In genomic region chr14:51806026-51806590, GRCh38 we compare ENCODE assay signal across 20 cellular contexts. TPM values are rescaled to one million over a fixed set of nuclear protein-coding genes. Genes with fewer than 3 reads are reported as not detected.
DNase-seq lines count a peak whose midpoint lies in the region; TF ChIP-seq lines count a peak whose summit lies in the region.
"Had no signal": no experiment of that assay in that cellular context is flagged by ENCODE, and none has a peak within 500 bp of the region (broad histone marks: within the 10 kb centered on the region; RNA-seq: fewer than 3 reads in every experiment).

No MANE protein-coding gene starts in this region.

- H3K79me2 ChIP-seq in MM.1S (ENCODE audit: low read length), result no peaks in the 10 kb centered on the region

- H3K4me3 ChIP-seq in WERI-Rb-1 (ENCODE audit: low read depth, low read length), result no peak overlapping the region
- H3K4me3 ChIP-seq in MM.1S (ENCODE audit: low read length), result no peak overlapping the region

- TF ChIP-seq CTCF in WERI-Rb-1 (IDR thresholded peaks at IDR 0.05; ENCODE audit: low read depth, low read length), result no peak
- no peak for TF ChIP-seq CTCF in MM.1S (IDR thresholded peaks at IDR 0.05; ENCODE audit: low read length)

- H3K4me2 ChIP-seq in MM.1S (ENCODE audit: low read depth, low read length), result no peak overlapping the region
- H3K4me2 ChIP-seq: KMS-11 had no signal

- H3K4me1 ChIP-seq in MM.1S (ENCODE audit: low read length), result no peaks in the 10 kb centered on the region

- no peaks in the 10 kb centered on the region for H4K20me1 ChIP-seq in MM.1S (ENCODE audit: insufficient read depth, low read length)

- H3K9me3 ChIP-seq in WERI-Rb-1 (ENCODE audit: severe bottlenecking) (peaks cover 3% of the 10 kb centered on the region), MM.1S (replicated peaks; ENCODE audit: insufficient read depth, low read length) (no peaks in the 10 kb centered on the region)

- H3K27me3 ChIP-seq in WERI-Rb-1 (ENCODE audit: insufficient read depth, low read depth, severe bottlenecking) (no peaks in the 10 kb centered on the region), MM.1S (replicated peaks; ENCODE audit: insufficient read depth, low read length) (no peaks in the 10 kb centered on the region)

- no peaks in the 10 kb centered on the region for H3F3A ChIP-seq in MM.1S (ENCODE audit: insufficient read depth, low read length)

- H2AFZ ChIP-seq in MM.1S (ENCODE audit: low read length), result no peak overlapping the region

- no peak overlapping the region for H3K9ac ChIP-seq in MM.1S (ENCODE audit: low read length)
- H3K9ac ChIP-seq: KMS-11 had no signal

- H3K36me3 ChIP-seq in WERI-Rb-1 (no peaks in the 10 kb centered on the region), MM.1S (replicated peaks; ENCODE audit: insufficient read depth, low read length) (no peaks in the 10 kb centered on the region)

- peak; percentile 31 for DNase-seq in DMS 273 (lab: John Stamatoyannopoulos, UW; ENCODE audit: unreplicated experiment)
- no peak for DNase-seq in DMS 273 treated with DMSO at 0.1 percent for 48 hours (lab: John Stamatoyannopoulos, UW)
- peak; percentile 68 for DNase-seq in WERI-Rb-1
- peak; percentile 93 for DNase-seq in left kidney (ENCODE audit: low read depth, low spot score)
- DNase-seq in activated CD8-positive, alpha-beta memory T cell treated with anti-CD3 and anti-CD28 coated beads, Interleukin-2, amount 50 U/mL, for 4 hours, result no peak
- DNase-seq in stimulated activated CD4-positive, alpha-beta T cell treated with anti-CD3 and anti-CD28 coated beads, Interleukin-15, amount 100 ng/mL, for 24 hours, result no peak
- no peak for DNase-seq in mucosa of gallbladder (ENCODE audit: low spot score)
- DNase-seq in MM.1S, result no peak
- DNase-seq: AML-193; DND-41; NCI-H1436; NCI-H1930; NCI-H345; NCI-H526 treated with DMSO at 0.1 percent for 48 hours; NK-92 treated with Interleukin-12 subunit alpha and Interleukin-12 subunit beta, amount 100 ng/mL, for 24 hours; SHP77 had no signal

- no peaks in the 10 kb centered on the region for H3K9me2 ChIP-seq in MM.1S (replicated peaks; ENCODE audit: insufficient read depth, low read length)

- H3K27ac ChIP-seq in WERI-Rb-1 (peak overlapping the region; percentile 39), MM.1S (ENCODE audit: low read length) (no peak overlapping the region)
- H3K27ac ChIP-seq: 22Rv1, KMS-11 had no signal

RNA-seq across cellular contexts. Expression of gene GNG2, which starts 54.3 kb away (rescaled TPM):
- 14.2 TPM for total RNA-seq in mucosa of gallbladder
- total RNA-seq: G401, HT-29 had no signal

Comparison
In these comparisons a context has a peak if more than half of its experiments do, and no peak if none do; other contexts are left out.
1. DNase-seq: peak in DMS 273 (single experiment), WERI-Rb-1 (single experiment) and left kidney (single experiment); none in DMS 273 treated with DMSO at 0.1 percent for 48 hours (single experiment), activated CD8-positive, alpha-beta memory T cell treated with anti-CD3 and anti-CD28 coated beads, Interleukin-2, amount 50 U/mL, for 4 hours (single experiment), stimulated activated CD4-positive, alpha-beta T cell treated with anti-CD3 and anti-CD28 coated beads, Interleukin-15, amount 100 ng/mL, for 24 hours (single experiment), mucosa of gallbladder (single experiment) and MM.1S (single experiment).